ENCODE assay signal across 39 cellular contexts in genomic region chr12:101597164-101597563, GRCh38. TPM values are rescaled to one million over a fixed set of nuclear protein-coding genes. Genes with fewer than 3 reads are reported as not detected.
"Had no signal": no experiment of that assay in that cellular context is flagged by ENCODE, and none has a peak within 500 bp of the region (broad histone marks: within the 10 kb centered on the region; RNA-seq: fewer than 3 reads in every experiment).

No MANE protein-coding gene starts in this region.

- H3K36me3 Mint-ChIP-seq: activated naive CD4-positive, alpha-beta T cell treated with anti-CD3 and anti-CD28 coated beads, Interleukin-2, amount 50 U/mL, for 72 hours; brain had no signal

- DNase-seq: activated CD4-positive, alpha-beta T cell treated with anti-CD3 and anti-CD28 coated beads for 1 hour; activated CD4-positive, alpha-beta T cell treated with anti-CD3 and anti-CD28 coated beads for 48 hours; activated CD4-positive, alpha-beta T cell treated with anti-CD3 and anti-CD28 coated beads, Interleukin-2, amount 50 U/mL, for 48 hours; activated CD4-positive, CD25-positive, alpha-beta regulatory T cell; activated CD8-positive, alpha-beta memory T cell treated with anti-CD3 and anti-CD28 coated beads, Interleukin-2, amount 50 U/mL, for 4 hours; activated gamma-delta T cell treated with Interleukin-2 at 50 U/mL for 16 hours; activated naive CD4-positive, alpha-beta T cell treated with anti-CD3 and anti-CD28 coated beads for 36 hours; activated T-cell treated with anti-CD3 and anti-CD28 coated beads for 4 hours; activated T-cell treated with anti-CD3 and anti-CD28 coated beads, Interleukin-2, amount 50 U/mL, for 4 hours; adrenal gland; caudate nucleus; Kasumi-1; KG1; MG63; NCI-H1048; NCI-H1105 treated with DMSO at 0.1 percent for 48 hours; NCI-H1436; NCI-H1694; NCI-H1930; NCI-H345; NCI-H524 treated with DMSO at 0.1 percent for 48 hours; NK-92 treated with Interleukin-12 subunit alpha and Interleukin-12 subunit beta, amount 100 ng/mL, for 24 hours; PC-9; SIG-M5; SW 1271; T-helper 1 cell; T-helper 2 cell; T-helper 9 cell; WERI-Rb-1 had no signal

- H3K27ac ChIP-seq: adrenal gland, PC-9, RWPE1, WERI-Rb-1 had no signal

- H3K4me2 ChIP-seq: PC-9 had no signal

- H2AFZ ChIP-seq: PC-9 had no signal

- H3K4me1 ChIP-seq: adrenal gland had no signal

- H3K27ac Mint-ChIP-seq: activated naive CD4-positive, alpha-beta T cell treated with anti-CD3 and anti-CD28 coated beads for 36 hours; activated naive CD4-positive, alpha-beta T cell treated with anti-CD3 and anti-CD28 coated beads, Interleukin-2, amount 50 U/mL, for 72 hours; activated T-helper 1 cell treated with anti-CD3 and anti-CD28 coated beads, Interleukin-12 subunit alpha, Interleukin-12 subunit beta, Interleukin-2, Interleukin-4 antibody, amounts not matched to agents 30 ng/mL and 10 ng/mL and 1 ng/mL, durations not matched to agents 14 hours and 24 hours and 36 hours had no signal

- H3K9me3 Mint-ChIP-seq: activated naive CD4-positive, alpha-beta T cell treated with anti-CD3 and anti-CD28 coated beads for 36 hours; activated naive CD4-positive, alpha-beta T cell treated with anti-CD3 and anti-CD28 coated beads, Interleukin-2, amount 50 U/mL, for 72 hours; activated T-cell treated with anti-CD3 and anti-CD28 coated beads, Interleukin-2, amount 50 U/mL, for 4 hours; activated T-helper 1 cell treated with anti-CD3 and anti-CD28 coated beads, Interleukin-12 subunit alpha, Interleukin-12 subunit beta, Interleukin-2, Interleukin-4 antibody, amounts not matched to agents 30 ng/mL and 10 ng/mL and 1 ng/mL, durations not matched to agents 14 hours and 24 hours and 36 hours; brain had no signal

- H3K9me3 ChIP-seq: adrenal gland, MG63 had no signal

- H3K27me3 Mint-ChIP-seq: brain had no signal

- H3K27me3 ChIP-seq: adrenal gland had no signal

- ATAC-seq: activated naive CD4-positive, alpha-beta T cell treated with anti-CD3 and anti-CD28 coated beads, Interleukin-2, amount 50 U/mL, for 72 hours; activated T-cell treated with anti-CD3 and anti-CD28 coated beads, Interleukin-2, amount 50 U/mL, for 4 hours; Right ventricle myocardium inferior; SK-N-SH treated with all-trans-retinoic acid at 6 μM for 48 hours had no signal

- H3K4me3 Mint-ChIP-seq: activated naive CD4-positive, alpha-beta T cell treated with anti-CD3 and anti-CD28 coated beads for 36 hours; activated T-cell treated with anti-CD3 and anti-CD28 coated beads, Interleukin-2, amount 50 U/mL, for 4 hours; activated T-helper 1 cell treated with anti-CD3 and anti-CD28 coated beads, Interleukin-12 subunit alpha, Interleukin-12 subunit beta, Interleukin-2, Interleukin-4 antibody, amounts not matched to agents 30 ng/mL and 10 ng/mL and 1 ng/mL, durations not matched to agents 14 hours and 24 hours and 36 hours had no signal

- H3K4me3 ChIP-seq: adrenal gland, MG63, PC-9 had no signal

- H3K36me3 ChIP-seq: adrenal gland, MG63, WERI-Rb-1 had no signal

RNA-seq across cellular contexts. Expression of gene MYBPC1, which starts 2.4 kb away (rescaled TPM):
- total RNA-seq: activated naive CD4-positive, alpha-beta T cell treated with anti-CD3 and anti-CD28 coated beads for 36 hours; activated naive CD4-positive, alpha-beta T cell treated with anti-CD3 and anti-CD28 coated beads, Interleukin-2, amount 50 U/mL, for 72 hours; activated T-cell treated with anti-CD3 and anti-CD28 coated beads, Interleukin-2, amount 50 U/mL, for 4 hours; activated T-helper 1 cell treated with anti-CD3 and anti-CD28 coated beads, Interleukin-12 subunit alpha, Interleukin-12 subunit beta, Interleukin-2, Interleukin-4 antibody, amounts not matched to agents 30 ng/mL and 10 ng/mL and 1 ng/mL, durations not matched to agents 14 hours and 24 hours and 36 hours; astrocyte; bronchial epithelial cell; OCI-LY7; PC-9; SK-MEL-5 had no signal
